25 cellular contexts compared by ENCODE assay signal in genomic region chrX:51440365-51440764, GRCh38.
"Had no signal": no experiment of that assay in that cellular context is flagged by ENCODE, and none has a peak within 500 bp of the region (broad histone marks: within the 10 kb centered on the region; RNA-seq: fewer than 3 reads in every experiment).

No MANE protein-coding gene starts in this region.

- H3K27me3 ChIP-seq: SJCRH30 had no signal

- H3K9me3 ChIP-seq: SJCRH30 had no signal

- H3K36me3 ChIP-seq: SJCRH30 had no signal

- H3K27ac ChIP-seq: SJCRH30, SK-N-MC had no signal

- H3K4me3 ChIP-seq: SJCRH30, SK-N-MC had no signal

- H3K4me1 ChIP-seq: SJCRH30 had no signal

- FAIRE-seq: bronchial epithelial cell, TTC549 had no signal

- DNase-seq: activated CD4-positive, alpha-beta T cell treated with anti-CD3 and anti-CD28 coated beads for 36 hours; activated CD4-positive, alpha-beta T cell treated with anti-CD3 and anti-CD28 coated beads, Interleukin-2, amount 10 ng/mL, durations not matched to agents 7 days and 5 days; activated CD4-positive, alpha-beta T cell treated with anti-CD3 and anti-CD28 coated beads, Interleukin-2, amount 50 U/mL, for 48 hours; activated CD8-positive, alpha-beta T cell treated with anti-CD3 and anti-CD28 coated beads, Interleukin-2, amount 10 ng/mL, durations not matched to agents 7 days and 5 days; activated effector memory CD4-positive, alpha-beta T cell treated with Interleukin-2 at 50 U/mL for 16 hours; activated naive CD4-positive, alpha-beta T cell treated with anti-CD3 and anti-CD28 coated beads, Interleukin-2, amount 10 ng/mL, durations not matched to agents 7 days and 5 days; activated naive CD8-positive, alpha-beta T cell treated with anti-CD3 and anti-CD28 coated beads, Interleukin-2, amount 50 U/mL, for 24 hours; activated T-cell treated with anti-CD3 and anti-CD28 coated beads for 4 hours; activated T-cell treated with anti-CD3 and anti-CD28 coated beads, Interleukin-2, amount 50 U/mL, for 48 hours; anterior cingulate cortex; caudate nucleus; NCI-H1092 treated with DMSO at 0.1 percent for 48 hours; NCI-H1417; NCI-H146; NCI-H187 treated with DMSO at 0.1 percent for 48 hours; NCI-H2081 treated with DMSO at 0.1 percent for 48 hours; NCI-H345; NCI-H524 treated with DMSO at 0.1 percent for 48 hours; SHP77; SJCRH30 had no signal

- ATAC-seq: activated CD4-positive, alpha-beta T cell treated with anti-CD3 and anti-CD28 coated beads for 36 hours; activated CD4-positive, CD25-positive, alpha-beta regulatory T cell treated with anti-CD3 and anti-CD28 coated beads, Interleukin-2, amount 50 U/mL, for 24 hours; activated CD8-positive, alpha-beta T cell treated with anti-CD3 and anti-CD28 coated beads, Interleukin-2, amount 10 ng/mL, durations not matched to agents 7 days and 5 days; activated naive CD8-positive, alpha-beta T cell treated with anti-CD3 and anti-CD28 coated beads, Interleukin-2, amount 50 U/mL, for 24 hours; Panc1 had no signal
